ENCODE assay signal across 7 cellular contexts in genomic region chr10:105864854-105865253, GRCh38.
"Had no signal": no experiment of that assay in that cellular context is flagged by ENCODE, and none has a peak within 500 bp of the region (broad histone marks: within the 10 kb centered on the region; RNA-seq: fewer than 3 reads in every experiment).

No MANE protein-coding gene starts in this region.

- ATAC-seq: GM12878 had no signal

- DNase-seq: GDM1, GF-D8 had no signal

- H3K4me3 ChIP-seq: GM12878 had no signal

- FAIRE-seq: G401.6, GM12878, GM12891, GM12892, GM18507 had no signal
